9 cellular contexts compared by ENCODE assay signal in the genomic region with DNA sequence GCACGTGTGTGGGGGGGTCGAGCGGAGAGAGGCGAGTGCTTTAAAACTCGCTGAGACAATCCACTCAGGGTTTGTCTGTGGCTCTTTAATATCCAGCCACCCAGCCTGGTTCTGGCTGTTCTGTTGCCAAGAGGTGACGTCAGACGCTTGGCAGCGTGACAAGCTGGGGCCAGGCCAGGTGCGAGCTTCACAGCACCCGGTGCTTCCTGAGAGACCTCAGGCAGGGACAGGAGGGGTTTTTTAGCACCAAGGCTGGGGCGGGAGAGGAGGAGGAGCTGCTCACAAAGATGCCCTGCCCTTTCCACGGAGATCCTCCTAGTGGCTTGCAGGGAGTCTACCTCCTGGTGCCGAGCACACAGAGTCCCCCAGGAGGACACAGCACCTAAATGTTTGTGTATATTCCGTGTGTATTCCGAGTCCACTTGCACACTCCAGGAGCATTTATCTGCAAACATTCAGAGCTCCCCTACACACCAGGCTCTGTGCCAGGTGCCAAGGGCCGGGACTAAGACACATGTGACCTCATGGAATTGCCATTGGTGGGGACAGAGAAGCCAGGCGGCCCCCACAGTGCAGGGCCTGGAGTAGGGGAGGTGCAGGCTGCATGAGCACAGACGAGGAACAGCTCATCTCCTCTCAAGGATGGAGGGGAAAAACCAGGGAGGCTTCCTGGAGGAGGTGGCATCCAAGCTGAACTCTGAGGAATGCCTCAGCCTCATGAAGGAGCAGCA.
DNase-seq lines count a peak whose midpoint lies in the region; ATAC-seq and TF ChIP-seq lines count a peak whose summit lies in the region.
"Had no signal": no experiment of that assay in that cellular context is flagged by ENCODE, and none has a peak within 500 bp of the region (broad histone marks: within the 10 kb centered on the region; RNA-seq: fewer than 3 reads in every experiment).

No MANE protein-coding gene starts in this region.

- 7 to 13% (median 12%) methylated on average over 18 of the region's 18 CpGs for WGBS in stomach, 5 donors
- WGBS in smooth muscle cell (ENCODE audit: low lambda C conversion rate): 83% methylated on average over 18 of the region's 18 CpGs

- H3K27me3 Mint-ChIP-seq in activated naive CD4-positive, alpha-beta T cell treated with anti-CD3 and anti-CD28 coated beads for 36 hours (ENCODE audit: low read depth): no peaks in the 10 kb centered on the region

- no peak overlapping the region for H3K9ac ChIP-seq in smooth muscle cell (ENCODE audit: low read depth)

- DNase-seq in activated naive CD4-positive, alpha-beta T cell treated with anti-CD3 and anti-CD28 coated beads for 36 hours: peak; percentile 65
- DNase-seq in activated naive CD4-positive, alpha-beta T cell treated with Interleukin-2 at 50 U/mL for 16 hours: no peak
- DNase-seq in OCI-LY7 (ENCODE audit: low spot score): peak; percentile 24
- DNase-seq in glomerular visceral epithelial cell (ENCODE audit: extremely low spot score): peak; percentile 51
- DNase-seq in stomach: peak; percentile 89
- no peak for DNase-seq in smooth muscle cell (lab: John Stamatoyannopoulos, UW; ENCODE audit: unreplicated experiment)

- peaks cover 6% of the 10 kb centered on the region for H3K9me3 Mint-ChIP-seq in activated naive CD4-positive, alpha-beta T cell treated with anti-CD3 and anti-CD28 coated beads for 36 hours

- H3K4me2 ChIP-seq in OCI-LY7 (ENCODE audit: low read length) (no peak overlapping the region), smooth muscle cell (no peak overlapping the region)
- H3K4me2 ChIP-seq: PC-9 had no signal

- TF ChIP-seq POLR2A in stomach (IDR thresholded peaks at IDR 0.05): no peak

- H3K9me2 ChIP-seq in OCI-LY7 (ENCODE audit: insufficient read depth, low read length): no peaks in the 10 kb centered on the region

- H3K36me3 ChIP-seq in OCI-LY7 (ENCODE audit: insufficient read depth, low read length) (no peaks in the 10 kb centered on the region), stomach (no peaks in the 10 kb centered on the region), smooth muscle cell (ENCODE audit: low read depth) (no peaks in the 10 kb centered on the region)

- CTCF ChIA-PET in activated naive CD4-positive, alpha-beta T cell treated with anti-CD3 and anti-CD28 coated beads for 36 hours (lab: Charles Lee): no interaction called here
- CTCF ChIA-PET in OCI-LY7 (lab: Charles Lee; ENCODE audit: unreplicated experiment): no interaction called here

- H3K9me3 ChIP-seq in OCI-LY7 (ENCODE audit: low read length) (no peaks in the 10 kb centered on the region), stomach (no peaks in the 10 kb centered on the region), smooth muscle cell (replicated peaks; ENCODE audit: low read depth) (no peaks in the 10 kb centered on the region)

- H3K4me3 ChIP-seq in OCI-LY7 (ENCODE audit: low read depth, low read length, poor library complexity, severe bottlenecking) (no peak overlapping the region), stomach (no peak overlapping the region), smooth muscle cell (no peak overlapping the region)
- H3K4me3 ChIP-seq: PC-9 had no signal

- H3K4me3 Mint-ChIP-seq in activated naive CD4-positive, alpha-beta T cell treated with anti-CD3 and anti-CD28 coated beads for 36 hours: no peak overlapping the region

- no peak for TF ChIP-seq EP300 in stomach (IDR thresholded peaks at IDR 0.05)

- BruUV-seq in OCI-LY7 (replicated peaks; lab: Mats Ljungman, UMichigan): no TSS peak

- TF ChIP-seq CTCF in OCI-LY7 (conservative IDR thresholded peaks at IDR 0.05; ENCODE audit: low read length): no peak
- TF ChIP-seq CTCF in stomach (IDR thresholded peaks at IDR 0.05): no peak
- TF ChIP-seq CTCF in smooth muscle cell (IDR thresholded peaks at IDR 0.05; ENCODE audit: borderline replicate concordance, insufficient read depth, poor library complexity, severe bottlenecking): no peak

- POLR2A ChIA-PET in OCI-LY7 (lab: Charles Lee): no interaction called here

- H3K27me3 ChIP-seq in stomach (peaks cover 0 to 53% (median 0%) of the 10 kb centered on the region in 3 donors), smooth muscle cell (ENCODE audit: low read depth) (peaks cover 4% of the 10 kb centered on the region)

- no peaks in the 10 kb centered on the region for H3K79me2 ChIP-seq in OCI-LY7 (ENCODE audit: insufficient read depth, low read depth, low read length)
- H3K79me2 ChIP-seq in smooth muscle cell (ENCODE audit: low read depth): no peaks in the 10 kb centered on the region

- no peaks in the 10 kb centered on the region for H3K4me1 Mint-ChIP-seq in activated naive CD4-positive, alpha-beta T cell treated with anti-CD3 and anti-CD28 coated beads for 36 hours (ENCODE audit: low read depth)

- no peaks in the 10 kb centered on the region for H3F3A ChIP-seq in smooth muscle cell (ENCODE audit: low read depth)

- H4K20me1 ChIP-seq in OCI-LY7 (ENCODE audit: insufficient read depth, low read length) (no peaks in the 10 kb centered on the region), smooth muscle cell (ENCODE audit: low read depth) (no peaks in the 10 kb centered on the region)

- intact Hi-C loops in activated naive CD4-positive, alpha-beta T cell treated with anti-CD3 and anti-CD28 coated beads for 36 hours (cut with micrococcal nuclease): no loop called here
- intact Hi-C loops in OCI-LY7 (cut with micrococcal nuclease; ENCODE audit: unreplicated experiment): no loop called here
- intact Hi-C loops in stomach (cut with DNase I; ENCODE audit: low total_unique reads): no loop called here

- H3K27ac ChIP-seq in OCI-LY7 (ENCODE audit: low read depth, low read length, poor library complexity, severe bottlenecking): no peak overlapping the region
- H3K27ac ChIP-seq in stomach: peak overlapping the region in 1 of 5 donors; percentile 38
- no peak overlapping the region for H3K27ac ChIP-seq in smooth muscle cell (ENCODE audit: low read depth)
- H3K27ac ChIP-seq: PC-9 had no signal

- H2AFZ ChIP-seq in OCI-LY7 (ENCODE audit: low read length): no peak overlapping the region
- H2AFZ ChIP-seq in smooth muscle cell (ENCODE audit: low read depth): no peak overlapping the region
- H2AFZ ChIP-seq: PC-9 had no signal

- ATAC-seq in HG03039 (IDR thresholded peaks at IDR 0.05; ENCODE audit: unreplicated experiment): no peak
- no peak for ATAC-seq in GM21381 (IDR thresholded peaks at IDR 0.05; ENCODE audit: unreplicated experiment)

- no peaks in the 10 kb centered on the region for H3K36me3 Mint-ChIP-seq in activated naive CD4-positive, alpha-beta T cell treated with anti-CD3 and anti-CD28 coated beads for 36 hours (ENCODE audit: low read depth)

- no peak overlapping the region for H3K27ac Mint-ChIP-seq in activated naive CD4-positive, alpha-beta T cell treated with anti-CD3 and anti-CD28 coated beads for 36 hours

- H3K4me1 ChIP-seq in OCI-LY7 (ENCODE audit: insufficient read depth, low read length, poor library complexity, severe bottlenecking): no peaks in the 10 kb centered on the region
- peaks cover 4 to 32% (median 16%) of the 10 kb centered on the region in 4 donors for H3K4me1 ChIP-seq in stomach
- no peaks in the 10 kb centered on the region for H3K4me1 ChIP-seq in smooth muscle cell (ENCODE audit: low read depth)

Comparison
In these comparisons a context has a peak if more than half of its experiments do, and no peak if none do; other contexts are left out.
1. DNase-seq: peak in activated naive CD4-positive, alpha-beta T cell treated with anti-CD3 and anti-CD28 coated beads for 36 hours (single experiment), OCI-LY7 (single experiment), glomerular visceral epithelial cell (single experiment) and stomach (single experiment); none in activated naive CD4-positive, alpha-beta T cell treated with Interleukin-2 at 50 U/mL for 16 hours (single experiment) and smooth muscle cell (single experiment).